ENCODE assay signal across 11 cellular contexts in the genomic region with DNA sequence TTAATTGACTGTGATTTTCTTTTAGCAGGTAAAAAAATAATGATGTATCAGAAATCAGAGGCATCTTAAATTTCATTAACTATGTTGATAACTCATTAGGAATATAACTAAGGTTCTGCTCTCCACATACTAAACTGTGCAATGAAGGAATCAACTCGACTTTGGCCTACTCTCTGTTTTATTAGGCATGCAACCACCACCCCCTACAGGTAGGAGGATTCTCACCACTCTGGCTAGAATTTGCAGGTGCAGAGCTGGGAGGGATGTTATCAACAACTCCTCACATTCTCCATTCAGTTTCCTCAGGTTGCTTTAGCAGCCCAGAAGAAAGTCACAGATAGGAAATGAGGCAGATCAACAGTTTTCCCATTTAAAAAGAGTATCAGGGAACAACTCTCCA.
A peak's percentile ranks its signal among the peaks of the same experiment; 100 is the strongest.
DNase-seq lines count a peak whose midpoint lies in the region; ATAC-seq and TF ChIP-seq lines count a peak whose summit lies in the region.
"Had no signal": no experiment of that assay in that cellular context is flagged by ENCODE, and none has a peak within 500 bp of the region (broad histone marks: within the 10 kb centered on the region; RNA-seq: fewer than 3 reads in every experiment).

No MANE protein-coding gene starts in this region.

- no peaks in the 10 kb centered on the region for H3K4me1 ChIP-seq in GM23338 (ENCODE audit: insufficient read depth)
- H3K4me1 ChIP-seq in OCI-LY3 (ENCODE audit: low read length): no peaks in the 10 kb centered on the region
- H3K4me1 ChIP-seq in foreskin keratinocyte: no peaks in the 10 kb centered on the region

- H3K4me3 ChIP-seq in GM23338 (no peak overlapping the region), OCI-LY3 (ENCODE audit: low read length) (no peak overlapping the region), retinal pigment epithelial cell (ENCODE audit: low read length) (no peak overlapping the region)

- H3K27ac Mint-ChIP-seq in GM23338: no peak overlapping the region
- H3K27ac Mint-ChIP-seq: activated CD4-positive, alpha-beta T cell treated with anti-CD3 and anti-CD28 coated beads for 36 hours had no signal

- no peak overlapping the region for H3K4me3 Mint-ChIP-seq in GM23338
- H3K4me3 Mint-ChIP-seq: activated CD4-positive, alpha-beta T cell treated with anti-CD3 and anti-CD28 coated beads for 36 hours had no signal

- H3K9me3 Mint-ChIP-seq in GM23338: no peaks in the 10 kb centered on the region

- H3K36me3 Mint-ChIP-seq in GM23338 (ENCODE audit: low read depth): no peaks in the 10 kb centered on the region

- H3K9me2 ChIP-seq in GM23338 (ENCODE audit: insufficient read depth): peaks cover 13% of the 10 kb centered on the region

- H4K20me1 ChIP-seq in GM23338 (replicated peaks; ENCODE audit: insufficient read depth): no peaks in the 10 kb centered on the region
- no peaks in the 10 kb centered on the region for H4K20me1 ChIP-seq in OCI-LY3 (ENCODE audit: insufficient read depth, low read length)

- TF ChIP-seq CTCF in GM23338 (conservative IDR thresholded peaks at IDR 0.05; ENCODE audit: low read depth in 2 of 2) (peak; percentile 77 to 83), OCI-LY3 (IDR thresholded peaks at IDR 0.05; ENCODE audit: low read depth, low read length) (peak; percentile 48), foreskin keratinocyte (conservative IDR thresholded peaks at IDR 0.05) (peak; percentile 28), retinal pigment epithelial cell (conservative IDR thresholded peaks at IDR 0.05; ENCODE audit: low read depth, low read length) (peak; percentile 47)

- H3K4me2 ChIP-seq in GM23338 (no peak overlapping the region), OCI-LY3 (ENCODE audit: low read length) (no peak overlapping the region)

- H3K9ac ChIP-seq in OCI-LY3 (ENCODE audit: low read length): no peak overlapping the region

- H3F3A ChIP-seq in GM23338 (replicated peaks; ENCODE audit: low read depth): no peaks in the 10 kb centered on the region

- H3K36me3 ChIP-seq in GM23338 (ENCODE audit: insufficient read depth) (no peaks in the 10 kb centered on the region), OCI-LY3 (replicated peaks; ENCODE audit: low read depth, low read length) (no peaks in the 10 kb centered on the region)

- H2AFZ ChIP-seq in GM23338: no peak overlapping the region
- H2AFZ ChIP-seq in OCI-LY3 (ENCODE audit: low read depth, low read length): no peak overlapping the region

- no peaks in the 10 kb centered on the region for H3K4me1 Mint-ChIP-seq in GM23338
- H3K4me1 Mint-ChIP-seq: activated CD4-positive, alpha-beta T cell treated with anti-CD3 and anti-CD28 coated beads for 36 hours had no signal

- H3K9me3 ChIP-seq in OCI-LY3 (ENCODE audit: insufficient read depth, low read length): no peaks in the 10 kb centered on the region

- H3K27me3 ChIP-seq in GM23338 (ENCODE audit: insufficient read depth) (no peaks in the 10 kb centered on the region), OCI-LY3 (ENCODE audit: low read depth, low read length) (no peaks in the 10 kb centered on the region), foreskin keratinocyte (no peaks in the 10 kb centered on the region)

- ATAC-seq in GM23338 (peak; percentile 91), foreskin keratinocyte (no peak)
- ATAC-seq: activated CD4-positive, alpha-beta T cell treated with anti-CD3 and anti-CD28 coated beads for 36 hours had no signal

- H3K27ac ChIP-seq in GM23338 (ENCODE audit: low read depth) (no peak overlapping the region), OCI-LY3 (ENCODE audit: low read length) (no peak overlapping the region), foreskin keratinocyte (no peak overlapping the region)

- H3K27me3 Mint-ChIP-seq in GM23338 (ENCODE audit: insufficient read depth, low read depth, poor library complexity): peaks cover 1% of the 10 kb centered on the region

- H3K79me2 ChIP-seq in GM23338 (replicated peaks; ENCODE audit: insufficient read depth) (no peaks in the 10 kb centered on the region), OCI-LY3 (ENCODE audit: low read length) (no peaks in the 10 kb centered on the region)

- DNase-seq in GM23338 (ENCODE audit: low spot score): peak; percentile 77
- DNase-seq in foreskin keratinocyte: no peak
- DNase-seq in retinal pigment epithelial cell (ENCODE audit: low read depth): no peak
- no peak for DNase-seq in stimulated activated CD4-positive, alpha-beta T cell treated with anti-CD3 and anti-CD28 coated beads, Interleukin-4, amount 100 ng/mL, for 1 hour
- DNase-seq in NOMO-1 treated with dmso at 0.1 percent for 144 hours (lab: John Stamatoyannopoulos, UW; ENCODE audit: unreplicated experiment): no peak
- no peak for DNase-seq in NOMO-1 treated with DMSO at 0.1 percent for 48 hours (lab: John Stamatoyannopoulos, UW; ENCODE audit: unreplicated experiment)
- no peak for DNase-seq in stimulated activated CD4-positive, alpha-beta T cell treated with anti-CD3 and anti-CD28 coated beads, Interleukin-1b, Interleukin-23, amount 100 ng/mL, for 48 hours
- DNase-seq: activated CD4-positive, alpha-beta T cell treated with anti-CD3 and anti-CD28 coated beads for 36 hours; NK-92 treated with Interleukin-12 subunit alpha and Interleukin-12 subunit beta, amount 100 ng/mL, for 24 hours; retina had no signal

TF ChIP-seq in GM23338, 12 proteins besides CTCF, POLR2A, EP300 and RAD21 (continues in another document):
- no peak for TF ChIP-seq STAT1 (IDR thresholded peaks at IDR 0.05; ENCODE audit: unreplicated experiment)
- no peak for TF ChIP-seq ZNF462 (CRISPR knock-in tag; IDR thresholded peaks at IDR 0.05)

Comparison
In these comparisons a context has a peak if more than half of its experiments do, and no peak if none do; other contexts are left out.
1. CTCF ChIP-seq: peak in every context shown above with its lines; median percentile 80 in GM23338; 48 in OCI-LY3; 47 in retinal pigment epithelial cell; 28 in foreskin keratinocyte.